28 cellular contexts compared by ENCODE assay signal in genomic region chr5:171642894-171643293, GRCh38.
"Had no signal": no experiment of that assay in that cellular context is flagged by ENCODE, and none has a peak within 500 bp of the region (broad histone marks: within the 10 kb centered on the region; RNA-seq: fewer than 3 reads in every experiment).

No MANE protein-coding gene starts in this region.

- H3K4me3 Mint-ChIP-seq: naive thymus-derived CD8-positive, alpha-beta T cell; natural killer cell treated with Interleukin-12 subunit alpha and Interleukin-12 subunit beta and Interleukin-15 and Interleukin-18, amount 100 ng/mL, for 72 hours; nephron progenitor cell; stimulated activated effector memory CD8-positive, alpha-beta T cell treated with anti-CD3 and anti-CD28 coated beads, Interleukin-12 subunit alpha, Interleukin-12 subunit beta, amount 100 ng/mL, for 72 hours; stimulated activated naive B cell treated with anti-CD40 and anti-IgM and Interleukin-4, amounts not matched to agents 10 μg/mL and 1 μg/mL and 100 μg/mL, for 72 hours; stimulated activated naive CD8-positive, alpha-beta T cell treated with anti-CD3 and anti-CD28 coated beads, Interleukin-15, Interleukin-2, amounts not matched to agents 100 ng/mL and 50 ng/mL, for 24 hours had no signal

- H3K4me1 ChIP-seq: parathyroid adenoma, psoas muscle, right lobe of liver, thyroid gland, tibial nerve, vagina had no signal

- H3K9me3 ChIP-seq: ovary, psoas muscle, right lobe of liver, sigmoid colon, stomach, thoracic aorta, thyroid gland, tibial nerve, upper lobe of left lung, vagina had no signal

- H3K4me3 ChIP-seq: ovary, psoas muscle, right lobe of liver, sigmoid colon, stomach, thoracic aorta, thyroid gland, tibial nerve, upper lobe of left lung, vagina had no signal

- H3K27me3 ChIP-seq: ovary, right lobe of liver, sigmoid colon, thyroid gland, tibial nerve, upper lobe of left lung, vagina had no signal

- H3K9me3 Mint-ChIP-seq: naive thymus-derived CD8-positive, alpha-beta T cell; natural killer cell treated with Interleukin-12 subunit alpha and Interleukin-12 subunit beta and Interleukin-15 and Interleukin-18, amount 100 ng/mL, for 72 hours; nephron progenitor cell; neural crest cell; stimulated activated effector memory CD8-positive, alpha-beta T cell treated with anti-CD3 and anti-CD28 coated beads, Interleukin-12 subunit alpha, Interleukin-12 subunit beta, amount 100 ng/mL, for 72 hours; stimulated activated naive B cell treated with anti-CD40 and anti-IgM and Interleukin-4, amounts not matched to agents 10 μg/mL and 1 μg/mL and 100 μg/mL, for 72 hours; stimulated activated naive CD8-positive, alpha-beta T cell treated with anti-CD3 and anti-CD28 coated beads, Interleukin-15, Interleukin-2, amounts not matched to agents 100 ng/mL and 50 ng/mL, for 24 hours had no signal

- H2AFZ ChIP-seq: parathyroid adenoma had no signal

- H3K27ac ChIP-seq: ovary, parathyroid adenoma, psoas muscle, right lobe of liver, sigmoid colon, stomach, thoracic aorta, thyroid gland, tibial nerve, upper lobe of left lung, vagina had no signal

- ATAC-seq: naive thymus-derived CD8-positive, alpha-beta T cell; natural killer cell treated with Interleukin-12 subunit alpha and Interleukin-12 subunit beta and Interleukin-15 and Interleukin-18, amount 100 ng/mL, for 72 hours; psoas muscle; right cardiac atrium; right lobe of liver; stimulated activated effector memory CD8-positive, alpha-beta T cell treated with anti-CD3 and anti-CD28 coated beads, Interleukin-12 subunit alpha, Interleukin-12 subunit beta, amount 100 ng/mL, for 72 hours; stimulated activated naive B cell treated with anti-CD40 and anti-IgM and Interleukin-4, amounts not matched to agents 10 μg/mL and 1 μg/mL and 100 μg/mL, for 72 hours had no signal

- H3K36me3 ChIP-seq: ovary, right lobe of liver, sigmoid colon, stomach, thoracic aorta, thyroid gland, tibial nerve, upper lobe of left lung, vagina had no signal

- H3K4me1 Mint-ChIP-seq: naive thymus-derived CD8-positive, alpha-beta T cell; stimulated activated naive B cell treated with anti-CD40 and anti-IgM and Interleukin-4, amounts not matched to agents 10 μg/mL and 1 μg/mL and 100 μg/mL, for 72 hours had no signal

- DNase-seq: naive thymus-derived CD8-positive, alpha-beta T cell; nephron progenitor cell; occipital lobe; ovary; posterior cingulate gyrus; psoas muscle; right cardiac atrium; right lobe of liver; sigmoid colon; small intestine; stimulated activated CD4-positive, alpha-beta T cell treated with anti-CD3 and anti-CD28 coated beads, Interleukin-15, amount 100 ng/mL, for 24 hours; stimulated activated CD4-positive, alpha-beta T cell treated with anti-CD3 and anti-CD28 coated beads, Interleukin-2, amount 100 ng/mL, for 24 hours; stimulated activated CD4-positive, alpha-beta T cell treated with anti-CD3 and anti-CD28 coated beads, Interleukin-2, amount 100 ng/mL, for 48 hours; stimulated activated CD4-positive, alpha-beta T cell treated with anti-CD3 and anti-CD28 coated beads, Interleukin-4, amount 100 ng/mL, for 24 hours; stimulated activated naive B cell treated with anti-CD40 and anti-IgM and Interleukin-4, amounts not matched to agents 10 μg/mL and 1 μg/mL and 100 μg/mL, for 72 hours; stimulated activated naive CD4-positive, alpha-beta T cell treated with Interleukin-2 at 50 U/mL for 16 hours; stomach; thyroid gland; upper lobe of left lung had no signal

- H3K79me2 ChIP-seq: parathyroid adenoma had no signal

- H3K9ac ChIP-seq: parathyroid adenoma had no signal

- H3K27ac Mint-ChIP-seq: naive thymus-derived CD8-positive, alpha-beta T cell; natural killer cell treated with Interleukin-12 subunit alpha and Interleukin-12 subunit beta and Interleukin-15 and Interleukin-18, amount 100 ng/mL, for 72 hours; progenitor cell of endocrine pancreas; stimulated activated effector memory CD8-positive, alpha-beta T cell treated with anti-CD3 and anti-CD28 coated beads, Interleukin-12 subunit alpha, Interleukin-12 subunit beta, amount 100 ng/mL, for 72 hours; stimulated activated naive B cell treated with anti-CD40 and anti-IgM and Interleukin-4, amounts not matched to agents 10 μg/mL and 1 μg/mL and 100 μg/mL, for 72 hours; stimulated activated naive CD8-positive, alpha-beta T cell treated with anti-CD3 and anti-CD28 coated beads, Interleukin-15, Interleukin-2, amounts not matched to agents 100 ng/mL and 50 ng/mL, for 24 hours had no signal

- H3K36me3 Mint-ChIP-seq: naive thymus-derived CD8-positive, alpha-beta T cell; natural killer cell treated with Interleukin-12 subunit alpha and Interleukin-12 subunit beta and Interleukin-15 and Interleukin-18, amount 100 ng/mL, for 72 hours; stimulated activated effector memory CD8-positive, alpha-beta T cell treated with anti-CD3 and anti-CD28 coated beads, Interleukin-12 subunit alpha, Interleukin-12 subunit beta, amount 100 ng/mL, for 72 hours; stimulated activated naive B cell treated with anti-CD40 and anti-IgM and Interleukin-4, amounts not matched to agents 10 μg/mL and 1 μg/mL and 100 μg/mL, for 72 hours had no signal
